ENCODE assay signal across 8 cellular contexts in the genomic region with DNA sequence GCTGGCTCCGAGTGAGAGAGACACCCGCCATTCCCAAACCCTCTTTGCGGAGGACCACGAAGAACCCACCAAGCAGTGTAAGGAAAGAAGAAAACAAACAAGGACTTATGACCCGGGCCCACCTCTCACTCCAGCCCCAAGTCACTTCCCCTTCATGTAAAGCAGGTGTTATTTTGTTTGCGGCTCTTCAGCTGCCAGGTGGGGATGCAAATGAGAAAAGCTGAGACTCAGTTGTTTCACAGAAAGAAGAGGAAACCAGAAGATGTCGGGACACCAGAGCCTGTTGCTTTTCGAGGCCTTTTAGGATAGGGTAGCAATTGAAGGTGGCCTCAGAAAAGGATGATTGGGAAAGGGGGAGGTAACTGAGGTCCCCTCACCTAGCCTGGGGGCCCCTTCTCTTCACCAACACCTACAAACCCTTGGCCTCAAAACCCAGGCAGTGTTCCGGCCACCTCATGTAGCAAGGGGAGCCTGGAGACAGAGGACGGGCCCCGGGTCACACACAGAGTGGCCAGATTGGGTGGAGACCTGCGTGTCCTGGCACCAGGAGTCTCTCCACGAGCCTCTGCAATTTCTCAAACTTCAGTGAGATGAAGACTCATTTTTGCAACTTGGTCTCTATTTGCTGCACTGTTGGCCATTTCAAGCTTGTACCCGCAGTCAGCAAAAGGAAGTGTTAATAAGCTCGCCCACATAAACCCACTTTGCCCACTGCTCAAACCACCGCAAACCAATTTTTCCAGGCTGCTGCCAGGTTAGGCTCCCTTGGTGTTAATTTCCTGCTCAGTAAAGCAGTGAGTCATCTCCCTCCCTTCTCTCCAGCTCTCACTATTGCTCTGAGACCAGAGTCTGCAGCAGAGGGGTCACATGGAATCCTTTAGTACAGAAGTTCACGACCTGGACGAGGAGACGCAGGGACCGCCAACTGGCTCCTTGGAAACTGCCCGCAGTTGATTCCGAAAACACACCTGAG.
A peak's percentile ranks its signal among the peaks of the same experiment; 100 is the strongest.
DNase-seq lines count a peak whose midpoint lies in the region; ATAC-seq and TF ChIP-seq lines count a peak whose summit lies in the region.

No MANE protein-coding gene starts in this region.

- DNase-seq in activated CD4-positive, alpha-beta T cell treated with anti-CD3 and anti-CD28 coated beads for 48 hours, result peak; percentile 52
- DNase-seq in activated CD4-positive, alpha-beta T cell treated with anti-CD3 and anti-CD28 coated beads, Interleukin-2, amount 50 U/mL, for 4 hours, result no peak
- DNase-seq in NCI-H526 treated with DMSO at 0.1 percent for 48 hours (lab: John Stamatoyannopoulos, UW) (peak; percentile 94), retinal pigment epithelial cell (ENCODE audit: low read depth) (peak; percentile 77), tibial artery (no peak), NCI-H1930 (lab: John Stamatoyannopoulos, UW) (no peak), UCSD-AML1 (lab: John Stamatoyannopoulos, UW; ENCODE audit: unreplicated experiment) (no peak)

- peaks cover 0 to 27% of the 10 kb centered on the region in 2 donors for H3K27me3 ChIP-seq in tibial artery

- peaks cover 0 to 6% (median 0%) of the 10 kb centered on the region in 4 donors for H3K4me1 ChIP-seq in tibial artery

- no peak overlapping the region for H3K27ac ChIP-seq in tibial artery

- H3K4me3 ChIP-seq in retinal pigment epithelial cell (ENCODE audit: low read length), result no peak overlapping the region
- H3K4me3 ChIP-seq in tibial artery, result no peak overlapping the region

- peak; percentile 71 for ATAC-seq in GM21717 (IDR thresholded peaks at IDR 0.05; ENCODE audit: unreplicated experiment)

- no peak for TF ChIP-seq CTCF in retinal pigment epithelial cell (conservative IDR thresholded peaks at IDR 0.05; ENCODE audit: low read depth, low read length)
- no peak for TF ChIP-seq CTCF in tibial artery (IDR thresholded peaks at IDR 0.05)

- intact Hi-C loops in tibial artery (cut with DNase I; ENCODE audit: low total_unique reads), result loop anchor here (5.0 kb wide), 1 partner anchor 110 kb away; no protein-coding TSS in a partner anchor

- H3K36me3 ChIP-seq in tibial artery, result no peaks in the 10 kb centered on the region

- H3K9me3 ChIP-seq in tibial artery, result no peaks in the 10 kb centered on the region

Comparison
In these comparisons a context has a peak if more than half of its experiments do, and no peak if none do; other contexts are left out.
1. DNase-seq: peak in activated CD4-positive, alpha-beta T cell treated with anti-CD3 and anti-CD28 coated beads for 48 hours (single experiment), NCI-H526 treated with DMSO at 0.1 percent for 48 hours (single experiment) and retinal pigment epithelial cell (single experiment); none in activated CD4-positive, alpha-beta T cell treated with anti-CD3 and anti-CD28 coated beads, Interleukin-2, amount 50 U/mL, for 4 hours (0 of 2), tibial artery (0 of 2), NCI-H1930 (0 of 2) and UCSD-AML1 (single experiment).